In the genomic region with DNA sequence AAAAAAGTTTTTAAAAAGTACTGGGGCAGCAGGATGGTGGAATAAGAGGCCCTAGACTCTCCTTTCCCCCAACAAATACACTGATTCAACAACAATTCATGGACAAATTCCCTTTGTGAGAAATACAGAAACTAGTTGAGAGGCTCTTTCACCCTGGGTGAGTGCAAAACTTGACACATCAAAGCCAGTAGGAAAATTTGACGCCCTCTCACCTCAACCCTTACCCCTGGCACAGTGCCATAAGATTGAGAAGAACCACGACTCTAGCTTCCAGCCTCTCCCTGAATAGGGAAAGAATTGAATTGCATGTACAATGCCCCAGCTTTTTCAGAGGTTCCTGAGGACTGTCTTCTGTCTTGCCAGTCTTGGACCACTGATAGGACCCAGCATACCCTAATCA, we compare ENCODE assay signal across 17 cellular contexts. TPM values are rescaled to one million over a fixed set of nuclear protein-coding genes. Genes with fewer than 3 reads are reported as not detected.
A peak's percentile ranks its signal among the peaks of the same experiment; 100 is the strongest.
DNase-seq lines count a peak whose midpoint lies in the region; ATAC-seq and TF ChIP-seq lines count a peak whose summit lies in the region.
"Had no signal": no experiment of that assay in that cellular context is flagged by ENCODE, and none has a peak within 500 bp of the region (broad histone marks: within the 10 kb centered on the region; RNA-seq: fewer than 3 reads in every experiment).

No MANE protein-coding gene starts in this region.

- H3K4me3 Mint-ChIP-seq in activated CD4-positive, alpha-beta T cell treated with anti-CD3 and anti-CD28 coated beads for 36 hours = no peak overlapping the region
- no peak overlapping the region for H3K4me3 Mint-ChIP-seq in activated CD4-positive, alpha-beta T cell treated with anti-CD3 and anti-CD28 coated beads, Interleukin-2, amount 10 ng/mL, durations not matched to agents 7 days and 5 days
- no peak overlapping the region for H3K4me3 Mint-ChIP-seq in activated naive CD4-positive, alpha-beta T cell treated with anti-CD3 and anti-CD28 coated beads for 36 hours
- H3K4me3 Mint-ChIP-seq: CD14-positive monocyte; CD4-positive, alpha-beta memory T cell; GM23338 had no signal

- H3K4me1 ChIP-seq in left lung = no peaks in the 10 kb centered on the region
- H3K4me1 ChIP-seq: BLaER1 had no signal

- H3K4me1 Mint-ChIP-seq in activated CD4-positive, alpha-beta T cell treated with anti-CD3 and anti-CD28 coated beads for 36 hours = peaks cover 4% of the 10 kb centered on the region
- no peaks in the 10 kb centered on the region for H3K4me1 Mint-ChIP-seq in activated CD4-positive, alpha-beta T cell treated with anti-CD3 and anti-CD28 coated beads, Interleukin-2, amount 10 ng/mL, durations not matched to agents 7 days and 5 days
- H3K4me1 Mint-ChIP-seq in activated naive CD4-positive, alpha-beta T cell treated with anti-CD3 and anti-CD28 coated beads for 36 hours (ENCODE audit: low read depth) = peaks cover 2% of the 10 kb centered on the region
- H3K4me1 Mint-ChIP-seq: CD4-positive, alpha-beta memory T cell had no signal

- H3K4me3 ChIP-seq in left lung = no peak overlapping the region
- H3K4me3 ChIP-seq: BLaER1, GM23338 had no signal

- H3K27me3 ChIP-seq in left lung = no peaks in the 10 kb centered on the region
- H3K27me3 ChIP-seq: BLaER1 had no signal

- H3K36me3 ChIP-seq in left lung = no peaks in the 10 kb centered on the region
- H3K36me3 ChIP-seq: BLaER1 had no signal

- intact Hi-C loops in activated CD4-positive, alpha-beta T cell treated with anti-CD3 and anti-CD28 coated beads for 36 hours (cut with DNase I, micrococcal nuclease) = no loop called here
- intact Hi-C loops in activated naive CD4-positive, alpha-beta T cell treated with anti-CD3 and anti-CD28 coated beads for 36 hours (cut with micrococcal nuclease) = no loop called here
- intact Hi-C loops in left lung (cut with DNase I) = no loop called here

- H3K27me3 Mint-ChIP-seq in activated CD4-positive, alpha-beta T cell treated with anti-CD3 and anti-CD28 coated beads for 36 hours = peaks cover 12% of the 10 kb centered on the region
- H3K27me3 Mint-ChIP-seq in activated CD4-positive, alpha-beta T cell treated with anti-CD3 and anti-CD28 coated beads, Interleukin-2, amount 10 ng/mL, durations not matched to agents 7 days and 5 days = peaks cover 8% of the 10 kb centered on the region
- H3K27me3 Mint-ChIP-seq in activated naive CD4-positive, alpha-beta T cell treated with anti-CD3 and anti-CD28 coated beads for 36 hours (ENCODE audit: low read depth) = peaks cover 6% of the 10 kb centered on the region

- H3K9me3 Mint-ChIP-seq in activated CD4-positive, alpha-beta T cell treated with anti-CD3 and anti-CD28 coated beads for 36 hours (ENCODE audit: low read depth) = peaks cover 13% of the 10 kb centered on the region
- H3K9me3 Mint-ChIP-seq in activated CD4-positive, alpha-beta T cell treated with anti-CD3 and anti-CD28 coated beads, Interleukin-2, amount 10 ng/mL, durations not matched to agents 7 days and 5 days = peaks cover 4% of the 10 kb centered on the region
- peaks cover 0 to 5% of the 10 kb centered on the region in 2 donors for H3K9me3 Mint-ChIP-seq in activated naive CD4-positive, alpha-beta T cell treated with anti-CD3 and anti-CD28 coated beads, Interleukin-2, amount 50 U/mL, for 72 hours
- H3K9me3 Mint-ChIP-seq in activated naive CD4-positive, alpha-beta T cell treated with anti-CD3 and anti-CD28 coated beads for 36 hours = peaks cover 7% of the 10 kb centered on the region
- H3K9me3 Mint-ChIP-seq: GM23338 had no signal

- H3K9me3 ChIP-seq in left lung = peaks cover 0 to 9% of the 10 kb centered on the region in 2 donors

- no peaks in the 10 kb centered on the region for H3K36me3 Mint-ChIP-seq in activated CD4-positive, alpha-beta T cell treated with anti-CD3 and anti-CD28 coated beads for 36 hours (ENCODE audit: low read depth)
- H3K36me3 Mint-ChIP-seq in activated CD4-positive, alpha-beta T cell treated with anti-CD3 and anti-CD28 coated beads, Interleukin-2, amount 10 ng/mL, durations not matched to agents 7 days and 5 days (ENCODE audit: low read depth) = no peaks in the 10 kb centered on the region
- no peaks in the 10 kb centered on the region for H3K36me3 Mint-ChIP-seq in activated naive CD4-positive, alpha-beta T cell treated with anti-CD3 and anti-CD28 coated beads, Interleukin-2, amount 50 U/mL, for 72 hours
- no peaks in the 10 kb centered on the region for H3K36me3 Mint-ChIP-seq in activated naive CD4-positive, alpha-beta T cell treated with anti-CD3 and anti-CD28 coated beads for 36 hours (ENCODE audit: low read depth)
- H3K36me3 Mint-ChIP-seq: CD14-positive monocyte; CD4-positive, alpha-beta memory T cell had no signal

- no peak overlapping the region for H3K27ac ChIP-seq in left lung
- H3K27ac ChIP-seq: BLaER1 had no signal

- DNase-seq in activated CD4-positive, alpha-beta T cell treated with anti-CD3 and anti-CD28 coated beads for 36 hours = peak; percentile 21
- DNase-seq in activated CD4-positive, alpha-beta T cell treated with anti-CD3 and anti-CD28 coated beads, Interleukin-2, amount 10 ng/mL, durations not matched to agents 7 days and 5 days = no peak
- DNase-seq in activated naive CD4-positive, alpha-beta T cell treated with anti-CD3 and anti-CD28 coated beads, Interleukin-2, amount 50 U/mL, for 72 hours (ENCODE audit: low spot score in 2 of 2) = peak in 1 of 2 donors; percentile 22
- DNase-seq in activated naive CD4-positive, alpha-beta T cell treated with anti-CD3 and anti-CD28 coated beads for 36 hours = no peak
- peak; percentile 10 for DNase-seq in stimulated activated CD4-positive, alpha-beta T cell treated with anti-CD3 and anti-CD28 coated beads, Interleukin-1b, Interleukin-23, amount 100 ng/mL, for 48 hours
- no peak for DNase-seq in stimulated activated CD4-positive, alpha-beta T cell treated with anti-CD3 and anti-CD28 coated beads, Interleukin-2, amount 100 ng/mL, for 24 hours
- no peak for DNase-seq in left lung
- DNase-seq: 8988T; CD4-positive, alpha-beta memory T cell; DMS153; DMS79; GDM1; HCEC 1CT had no signal

- TF ChIP-seq CTCF in left lung (IDR thresholded peaks at IDR 0.05) = no peak

- ATAC-seq in activated CD4-positive, alpha-beta T cell treated with anti-CD3 and anti-CD28 coated beads for 36 hours = peak; percentile 36
- peak; percentile 34 to 85 for ATAC-seq in activated naive CD4-positive, alpha-beta T cell treated with anti-CD3 and anti-CD28 coated beads, Interleukin-2, amount 50 U/mL, for 72 hours
- ATAC-seq in left lung = no peak
- ATAC-seq: GM23338 had no signal

- POLR2A ChIA-PET in activated CD4-positive, alpha-beta T cell treated with anti-CD3 and anti-CD28 coated beads for 36 hours (lab: Charles Lee) = no interaction called here
- POLR2A ChIA-PET in activated CD4-positive, alpha-beta T cell treated with anti-CD3 and anti-CD28 coated beads, Interleukin-2, amount 10 ng/mL, durations not matched to agents 7 days and 5 days (lab: Charles Lee) = no interaction called here

- H3K27ac Mint-ChIP-seq in activated CD4-positive, alpha-beta T cell treated with anti-CD3 and anti-CD28 coated beads for 36 hours = no peak overlapping the region
- no peak overlapping the region for H3K27ac Mint-ChIP-seq in activated CD4-positive, alpha-beta T cell treated with anti-CD3 and anti-CD28 coated beads, Interleukin-2, amount 10 ng/mL, durations not matched to agents 7 days and 5 days
- H3K27ac Mint-ChIP-seq in activated naive CD4-positive, alpha-beta T cell treated with anti-CD3 and anti-CD28 coated beads, Interleukin-2, amount 50 U/mL, for 72 hours = peak overlapping the region in 1 of 2 donors; percentile 17
- H3K27ac Mint-ChIP-seq in activated naive CD4-positive, alpha-beta T cell treated with anti-CD3 and anti-CD28 coated beads for 36 hours = no peak overlapping the region
- H3K27ac Mint-ChIP-seq: CD14-positive monocyte; CD4-positive, alpha-beta memory T cell; GM23338 had no signal

- CTCF ChIA-PET in activated CD4-positive, alpha-beta T cell treated with anti-CD3 and anti-CD28 coated beads for 36 hours (lab: Charles Lee) = no interaction called here
- CTCF ChIA-PET in activated CD4-positive, alpha-beta T cell treated with anti-CD3 and anti-CD28 coated beads, Interleukin-2, amount 10 ng/mL, durations not matched to agents 7 days and 5 days (lab: Charles Lee) = no interaction called here
- CTCF ChIA-PET in activated naive CD4-positive, alpha-beta T cell treated with anti-CD3 and anti-CD28 coated beads for 36 hours (lab: Charles Lee) = no interaction called here

RNA-seq across cellular contexts. Expression of a gene that starts 12.3 kb away (rescaled TPM):
- under 1 TPM; 0.05 TPM for total RNA-seq in activated CD4-positive, alpha-beta T cell treated with anti-CD3 and anti-CD28 coated beads for 36 hours
- not detected for total RNA-seq in activated CD4-positive, alpha-beta T cell treated with anti-CD3 and anti-CD28 coated beads, Interleukin-2, amount 10 ng/mL, durations not matched to agents 7 days and 5 days
- under 1 TPM; 0.11 to 0.14 TPM for total RNA-seq in activated naive CD4-positive, alpha-beta T cell treated with anti-CD3 and anti-CD28 coated beads, Interleukin-2, amount 50 U/mL, for 72 hours
- total RNA-seq in activated naive CD4-positive, alpha-beta T cell treated with anti-CD3 and anti-CD28 coated beads for 36 hours = under 1 TPM; 0.05 to 0.10 TPM
- under 1 TPM in 1 of 2 donors, not detected in 1; 0.05 TPM for total RNA-seq in left lung
- total RNA-seq: CD4-positive, alpha-beta memory T cell; GM23338; HT-29 had no signal

Comparison
In these comparisons a context has a peak if more than half of its experiments do, and no peak if none do; other contexts are left out.
1. DNase-seq: peak in activated CD4-positive, alpha-beta T cell treated with anti-CD3 and anti-CD28 coated beads for 36 hours (single experiment) and stimulated activated CD4-positive, alpha-beta T cell treated with anti-CD3 and anti-CD28 coated beads, Interleukin-1b, Interleukin-23, amount 100 ng/mL, for 48 hours (single experiment); none in activated CD4-positive, alpha-beta T cell treated with anti-CD3 and anti-CD28 coated beads, Interleukin-2, amount 10 ng/mL, durations not matched to agents 7 days and 5 days (single experiment), activated naive CD4-positive, alpha-beta T cell treated with anti-CD3 and anti-CD28 coated beads for 36 hours (single experiment), stimulated activated CD4-positive, alpha-beta T cell treated with anti-CD3 and anti-CD28 coated beads, Interleukin-2, amount 100 ng/mL, for 24 hours (0 of 2) and left lung (0 of 2).